Comparison of ENCODE assay signal across 10 cellular contexts in the genomic region with DNA sequence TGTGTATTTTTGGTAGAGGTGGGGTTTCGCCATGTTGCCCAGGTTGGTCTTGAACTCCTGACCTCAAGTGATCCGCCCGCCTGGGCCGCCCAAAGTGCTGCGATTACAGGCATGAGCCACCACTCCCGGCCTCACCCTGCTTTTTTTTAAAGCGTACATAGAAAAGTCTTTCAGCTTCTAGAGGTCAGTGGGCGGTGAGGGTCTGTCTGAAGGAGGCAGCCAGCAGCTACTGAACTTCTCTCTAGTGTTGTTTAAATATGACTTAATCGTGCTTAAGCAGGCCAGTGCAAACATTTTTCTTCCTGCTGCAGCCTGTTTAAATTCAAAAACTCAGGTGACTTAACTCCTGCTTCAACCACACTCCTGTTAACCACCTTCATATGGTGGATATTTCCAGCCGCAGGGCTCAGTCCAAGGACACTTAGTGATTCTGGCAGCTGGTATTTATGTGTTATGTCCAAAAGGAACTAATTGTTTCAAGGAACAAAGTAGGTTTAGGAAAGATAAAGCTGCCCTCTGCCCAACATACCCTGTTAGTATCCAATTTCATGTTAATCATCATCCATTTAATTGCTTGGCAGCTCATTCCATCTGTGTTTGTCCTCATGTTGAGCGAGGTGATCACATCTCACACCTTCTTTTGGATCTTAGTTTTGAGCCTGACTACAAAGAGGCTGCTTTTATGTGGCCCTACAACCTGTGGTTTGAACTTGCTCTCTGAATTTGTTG. TPM values are rescaled to one million over a fixed set of nuclear protein-coding genes. Genes with fewer than 3 reads are reported as not detected.
DNase-seq lines count a peak whose midpoint lies in the region; ATAC-seq and TF ChIP-seq lines count a peak whose summit lies in the region.
"Had no signal": no experiment of that assay in that cellular context is flagged by ENCODE, and none has a peak within 500 bp of the region (broad histone marks: within the 10 kb centered on the region; RNA-seq: fewer than 3 reads in every experiment).

No MANE protein-coding gene starts in this region.

- DNase-seq in NCI-H2107 treated with DMSO at 0.1 percent for 48 hours (lab: John Stamatoyannopoulos, UW; ENCODE audit: unreplicated experiment) (peak; percentile 66), NCI-H2107 (lab: John Stamatoyannopoulos, UW) (no peak), Peyer's patch (peak in 2 of 3 donors; percentile 64 to 71), epithelial cell of proximal tubule (ENCODE audit: low read depth) (peak; percentile 79), sigmoid colon (no peak), NCI-H128 (lab: John Stamatoyannopoulos, UW; ENCODE audit: unreplicated experiment) (no peak), NCI-H774 (lab: John Stamatoyannopoulos, UW) (no peak)
- DNase-seq: right cardiac atrium had no signal

- peak; percentile 18 to 52 for TF ChIP-seq POLR2A in Peyer's patch (IDR thresholded peaks at IDR 0.05)
- no peak for TF ChIP-seq POLR2A in sigmoid colon (IDR thresholded peaks at IDR 0.05)

- no peak for TF ChIP-seq CTCF in Peyer's patch (IDR thresholded peaks at IDR 0.05)
- TF ChIP-seq CTCF in epithelial cell of proximal tubule (conservative IDR thresholded peaks at IDR 0.05; ENCODE audit: low read depth, low read length), result no peak
- TF ChIP-seq CTCF in sigmoid colon (IDR thresholded peaks at IDR 0.05), result no peak

- H3K4me3 ChIP-seq in Peyer's patch (peak overlapping the region in 3 of 4 donors; percentile 9 to 93 (median 67)), epithelial cell of proximal tubule (ENCODE audit: low read depth, low read length) (peak overlapping the region; percentile 97), sigmoid colon (no peak overlapping the region)
- H3K4me3 ChIP-seq: HAP-1 had no signal

- no peaks in the 10 kb centered on the region for H3K27me3 ChIP-seq in Peyer's patch
- H3K27me3 ChIP-seq in sigmoid colon, result no peaks in the 10 kb centered on the region

- H3K4me1 ChIP-seq in Peyer's patch, result peaks cover 0 to 54% (median 10%) of the 10 kb centered on the region in 4 donors
- H3K4me1 ChIP-seq in sigmoid colon, result peaks cover 0 to 26% (median 20%) of the 10 kb centered on the region in 4 donors

- TF ChIP-seq EP300 in sigmoid colon (IDR thresholded peaks at IDR 0.05), result no peak

- WGBS in sigmoid colon, 2 donors, result 13 to 60% methylated on average over 11 of the region's 11 CpGs

- H3K36me3 ChIP-seq in Peyer's patch, result peaks cover 0 to 41% (median 0%) of the 10 kb centered on the region in 3 donors
- peaks cover 18 to 38% (median 21%) of the 10 kb centered on the region in 4 donors for H3K36me3 ChIP-seq in sigmoid colon

- H3K27ac ChIP-seq in Peyer's patch (peak overlapping the region; percentile 38 to 99 (median 94)), sigmoid colon (peak overlapping the region in 3 of 4 donors; percentile 7 to 40 (median 35))

- H3K9me3 ChIP-seq in Peyer's patch, result no peaks in the 10 kb centered on the region
- no peaks in the 10 kb centered on the region for H3K9me3 ChIP-seq in sigmoid colon
- H3K9me3 ChIP-seq: HAP-1 had no signal

- intact Hi-C loops in sigmoid colon (cut with DNase I), result loop anchor here (5.0 kb wide), 1 partner anchor 1293 kb away; a partner anchor contains a TSS

- ATAC-seq in GM18867 (IDR thresholded peaks at IDR 0.05; ENCODE audit: unreplicated experiment), result no peak

RNA-seq across cellular contexts. Expression of a gene that starts 2.0 kb away (rescaled TPM):
- total RNA-seq in Peyer's patch (100 to 1,000 TPM in 1 of 4 donors, 10 to 100 TPM in 3; 50.3 to 119 (median 76.2) TPM), epithelial cell of proximal tubule (22.3 and 27.9 TPM in 2 replicates), sigmoid colon (10 to 100 TPM; 18.5 to 44.3 (median 19.7) TPM)
- polyA plus RNA-seq in sigmoid colon, result 10 to 100 TPM; 31.4 to 52.5 (median 52.3) TPM

Comparison
In these comparisons a context has a peak if more than half of its experiments do, and no peak if none do; other contexts are left out.
1. DNase-seq: peak in NCI-H2107 treated with DMSO at 0.1 percent for 48 hours (single experiment), Peyer's patch (2 of 3) and epithelial cell of proximal tubule (single experiment); none in NCI-H2107 (single experiment), sigmoid colon (single experiment), NCI-H128 (single experiment) and NCI-H774 (single experiment).
2. H3K4me3 ChIP-seq: peak in Peyer's patch (3 of 4) and epithelial cell of proximal tubule (single experiment); none in sigmoid colon (0 of 4).
3. POLR2A ChIP-seq: peak in Peyer's patch (2 of 2); none in sigmoid colon (0 of 2).